In the genomic region with DNA sequence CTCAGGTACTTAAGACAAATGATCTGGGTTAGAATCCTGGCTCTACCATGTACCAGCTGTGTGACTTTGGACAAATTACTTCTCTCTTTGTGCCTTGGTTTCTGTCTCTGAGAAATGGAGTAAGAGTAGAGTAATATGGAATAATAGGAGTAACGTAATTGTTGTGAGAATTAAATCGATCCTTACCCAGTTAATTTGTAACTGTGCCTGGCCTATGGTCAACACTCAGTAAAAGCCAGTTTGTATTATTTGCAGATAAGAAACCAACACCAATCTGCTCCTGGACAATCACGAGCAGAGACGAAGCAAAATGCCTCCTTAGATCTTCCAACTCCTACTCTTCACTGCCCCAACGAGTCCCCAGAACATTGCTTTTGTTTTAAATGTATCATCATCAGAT, we compare ENCODE assay signal across 28 cellular contexts.
"Had no signal": no experiment of that assay in that cellular context is flagged by ENCODE, and none has a peak within 500 bp of the region (broad histone marks: within the 10 kb centered on the region; RNA-seq: fewer than 3 reads in every experiment).

No MANE protein-coding gene starts in this region.

- H3K4me1 ChIP-seq: adrenal gland, breast epithelium, colonic mucosa, esophagus squamous epithelium, gastroesophageal sphincter had no signal

- H3K9me3 ChIP-seq: adrenal gland, breast epithelium, colonic mucosa, esophagus squamous epithelium, gastroesophageal sphincter had no signal

- H3K36me3 ChIP-seq: adrenal gland, breast epithelium, cardiac muscle cell, colonic mucosa, esophagus squamous epithelium, gastroesophageal sphincter had no signal

- H3K4me3 ChIP-seq: adrenal gland, breast epithelium, cardiac muscle cell, colonic mucosa, esophagus squamous epithelium, gastroesophageal sphincter had no signal

- H3K27ac ChIP-seq: adrenal gland, breast epithelium, cardiac muscle cell, colonic mucosa, epithelial cell of prostate, esophagus squamous epithelium, gastroesophageal sphincter had no signal

- H3K27me3 ChIP-seq: adrenal gland, breast epithelium, cardiac muscle cell, colonic mucosa, esophagus squamous epithelium, gastroesophageal sphincter had no signal

- DNase-seq: activated CD4-positive, alpha-beta memory T cell treated with anti-CD3 and anti-CD28 coated beads for 36 hours; activated CD4-positive, alpha-beta T cell treated with anti-CD3 and anti-CD28 coated beads for 36 hours; activated CD4-positive, alpha-beta T cell treated with anti-CD3 and anti-CD28 coated beads, Interleukin-2, amount 10 ng/mL, durations not matched to agents 24 days and 14 days; activated CD4-positive, CD25-positive, alpha-beta regulatory T cell; activated CD4-positive, CD25-positive, alpha-beta regulatory T cell treated with anti-CD3 and anti-CD28 coated beads, Interleukin-2, amount 50 U/mL, for 72 hours; activated CD8-positive, alpha-beta memory T cell treated with anti-CD3 and anti-CD28 coated beads, Interleukin-2, amount 10 ng/mL, durations not matched to agents 7 days and 5 days; activated CD8-positive, alpha-beta memory T cell treated with anti-CD3 and anti-CD28 coated beads, Interleukin-2, amount 50 U/mL, for 4 hours; activated CD8-positive, alpha-beta T cell treated with anti-CD3 and anti-CD28 coated beads, Interleukin-2, amount 10 ng/mL, durations not matched to agents 7 days and 5 days; activated effector memory CD4-positive, alpha-beta T cell treated with anti-CD3 and anti-CD28 coated beads, Interleukin-2, amount 50 U/mL, for 16 hours; activated naive CD4-positive, alpha-beta T cell treated with anti-CD3 and anti-CD28 coated beads for 36 hours; activated naive CD8-positive, alpha-beta T cell treated with anti-CD3 and anti-CD28 coated beads for 36 hours; activated naive CD8-positive, alpha-beta T cell treated with anti-CD3 and anti-CD28 coated beads, Interleukin-2, amount 50 U/mL, for 24 hours; activated T-cell treated with anti-CD3 and anti-CD28 coated beads, Interleukin-2, amount 50 U/mL, for 1 hour; activated T-cell treated with anti-CD3 and anti-CD28 coated beads, Interleukin-2, amount 50 U/mL, for 48 hours; adrenal gland; amygdala; aorta; central memory CD4-positive, alpha-beta T cell; cerebellar nuclear complex; colonic mucosa; effector CD8-positive, alpha-beta T cell; esophagus squamous epithelium; foreskin melanocyte; T-helper 2 cell had no signal

- ATAC-seq: activated CD4-positive, alpha-beta T cell treated with anti-CD3 and anti-CD28 coated beads for 36 hours; activated CD8-positive, alpha-beta memory T cell treated with anti-CD3 and anti-CD28 coated beads, Interleukin-2, amount 10 ng/mL, durations not matched to agents 7 days and 5 days; activated CD8-positive, alpha-beta T cell treated with anti-CD3 and anti-CD28 coated beads, Interleukin-2, amount 10 ng/mL, durations not matched to agents 7 days and 5 days; activated naive CD8-positive, alpha-beta T cell treated with anti-CD3 and anti-CD28 coated beads, Interleukin-2, amount 50 U/mL, for 24 hours; gastroesophageal sphincter had no signal
